Comparison of ENCODE assay signal across 1 cellular context in the genomic region with DNA sequence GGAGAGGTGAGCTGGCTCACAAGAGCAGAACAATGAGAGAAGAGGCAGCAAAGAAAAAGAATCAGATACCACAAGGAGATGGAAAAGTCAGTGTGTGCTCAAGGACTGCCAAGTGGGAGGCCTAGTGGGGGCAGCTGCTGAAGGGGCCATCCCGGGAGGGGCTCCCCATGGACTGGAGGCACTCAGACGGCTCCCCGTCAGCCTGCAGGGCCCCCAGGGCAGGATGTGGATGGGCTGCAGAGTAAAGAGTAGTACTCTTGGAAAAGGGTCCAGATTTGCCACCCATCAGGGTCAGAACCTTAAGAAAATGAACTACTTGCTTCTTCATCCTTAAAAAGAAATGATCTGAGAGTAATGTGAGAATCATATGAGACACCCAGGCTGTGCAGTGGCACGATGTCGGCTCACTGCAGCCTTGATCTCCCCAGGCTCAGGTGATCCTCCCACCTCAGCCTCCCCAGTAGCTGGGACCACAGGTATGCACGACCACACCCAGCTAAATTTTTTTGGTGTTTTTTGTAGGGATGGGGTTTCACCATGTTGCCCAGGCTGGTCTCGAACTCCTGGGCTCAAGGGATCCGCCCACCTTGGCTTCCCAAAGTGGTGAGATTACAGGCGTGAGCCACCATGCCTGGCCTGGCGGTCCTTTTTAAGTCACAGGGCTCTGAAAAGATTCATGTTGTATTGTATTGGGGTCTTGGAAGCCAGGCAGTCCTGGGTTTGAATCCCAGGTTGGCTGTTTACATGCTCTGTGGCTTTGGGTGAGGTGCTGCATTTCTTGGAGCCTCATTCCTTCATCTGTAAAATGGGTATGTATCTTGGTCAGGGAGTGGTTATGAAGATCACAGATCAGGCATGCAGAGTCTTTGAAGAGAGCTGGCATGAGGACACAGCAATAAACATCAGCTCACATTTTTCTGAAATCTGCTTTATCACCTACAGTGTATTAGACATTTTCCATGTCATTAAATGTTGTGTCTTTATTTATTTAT.
TF ChIP-seq lines count a peak whose summit lies in the region.

No MANE protein-coding gene starts in this region.

TF ChIP-seq in A549, 52 proteins besides CTCF, POLR2A, EP300 and RAD21:
- TF ChIP-seq KDM5A (IDR thresholded peaks at IDR 0.05) = no peak
- 0 out of 2 replicates have a peak, but pooled peaks have one; percentile 49 for TF ChIP-seq KDM1A (IDR thresholded peaks at IDR 0.05; ENCODE audit: low read depth)
